Comparison of ENCODE assay signal across 1 cellular context in genomic region chr19:55618426-55618825, GRCh38.
A peak's percentile ranks its signal among the peaks of the same experiment; 100 is the strongest.
TF ChIP-seq lines count a peak whose summit lies in the region.

No MANE protein-coding gene starts in this region.

TF ChIP-seq in HepG2, 621 proteins besides CTCF, POLR2A, EP300 and RAD21:
- TF ChIP-seq POLR2G (IDR thresholded peaks at IDR 0.05; ENCODE audit: low read depth, low read length) (peak; percentile 31; the same call in 1 of the 2 replicates), POLR2AphosphoS5 (IDR thresholded peaks at IDR 0.05; ENCODE audit: low read depth, low read length) (peak; percentile 24; the same call in 1 of the 2 replicates), ZNF263 (CRISPR knock-in tag; IDR thresholded peaks at IDR 0.05) (0 out of 2 replicates have a peak, but pooled peaks have one; percentile 32), ZNF891 (CRISPR knock-in tag; IDR thresholded peaks at IDR 0.05) (no peak), JUND (CRISPR knock-in tag; IDR thresholded peaks at IDR 0.05) (no peak)
TF ChIP-seq in HepG2: peak in this region for 3.
